In the genomic region with DNA sequence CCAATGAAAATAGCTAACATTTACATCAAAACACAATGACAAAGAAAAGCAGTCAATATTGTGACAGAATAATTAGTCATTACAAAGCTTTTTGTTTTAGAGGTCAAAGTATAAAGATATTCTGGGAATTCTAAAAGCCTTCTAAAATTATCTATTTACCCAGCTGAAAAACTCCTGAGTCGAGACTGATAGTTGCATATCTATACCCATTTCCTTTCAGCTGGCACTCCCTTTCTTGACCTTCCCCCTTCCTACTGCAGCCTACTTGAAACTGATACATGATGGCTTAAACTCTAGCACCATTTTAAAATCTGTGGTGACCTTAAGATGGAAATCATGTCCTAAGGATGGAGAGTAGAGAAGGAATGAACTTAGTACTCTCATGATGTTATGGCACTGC, we compare ENCODE assay signal across 1 cellular context.
TF ChIP-seq lines count a peak whose summit lies in the region.

No MANE protein-coding gene starts in this region.

TF ChIP-seq in K562, 482 proteins besides CTCF, POLR2A, EP300 and RAD21 (continued from another document and continues in another):
- TF ChIP-seq, protein P1, sequence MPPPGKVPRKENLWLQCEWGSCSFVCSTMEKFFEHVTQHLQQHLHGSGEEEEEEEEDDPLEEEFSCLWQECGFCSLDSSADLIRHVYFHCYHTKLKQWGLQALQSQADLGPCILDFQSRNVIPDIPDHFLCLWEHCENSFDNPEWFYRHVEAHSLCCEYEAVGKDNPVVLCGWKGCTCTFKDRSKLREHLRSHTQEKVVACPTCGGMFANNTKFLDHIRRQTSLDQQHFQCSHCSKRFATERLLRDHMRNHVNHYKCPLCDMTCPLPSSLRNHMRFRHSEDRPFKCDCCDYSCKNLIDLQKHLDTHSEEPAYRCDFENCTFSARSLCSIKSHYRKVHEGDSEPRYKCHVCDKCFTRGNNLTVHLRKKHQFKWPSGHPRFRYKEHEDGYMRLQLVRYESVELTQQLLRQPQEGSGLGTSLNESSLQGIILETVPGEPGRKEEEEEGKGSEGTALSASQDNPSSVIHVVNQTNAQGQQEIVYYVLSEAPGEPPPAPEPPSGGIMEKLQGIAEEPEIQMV (tag; conservative IDR thresholded peaks at IDR 0.05; ENCODE audit: low read depth) = no peak
- TF ChIP-seq HMGN3 (IDR thresholded peaks at IDR 0.05; ENCODE audit: borderline replicate concordance, extremely low read depth, insufficient read length, low read depth, low read length) (no peak), POLR2G (IDR thresholded peaks at IDR 0.05; ENCODE audit: low read depth, low read length) (no peak), SIN3B (IDR thresholded peaks at IDR 0.05; ENCODE audit: low read depth) (no peak), BRD9 (IDR thresholded peaks at IDR 0.05; ENCODE audit: low read depth, partially characterized antibody) (no peak), XRCC3 (IDR thresholded peaks at IDR 0.05) (no peak), HEY1 (CRISPR knock-in tag; IDR thresholded peaks at IDR 0.05; ENCODE audit: borderline replicate concordance) (no peak), HES1 (IDR thresholded peaks at IDR 0.05; ENCODE audit: low read depth) (0 out of 2 replicates have a peak, but pooled peaks have one; percentile 14), ETV1 (tag; conservative IDR thresholded peaks at IDR 0.05; ENCODE audit: low read depth) (peak; percentile 49; the same call in 1 of the 2 replicates), C11orf30 (IDR thresholded peaks at IDR 0.05; ENCODE audit: low read depth) (no peak), PYGO2 (tag; IDR thresholded peaks at IDR 0.05) (no peak), PML (IDR thresholded peaks at IDR 0.05; ENCODE audit: low read length) (peak; percentile 66; the same call in 1 of the 2 replicates), CBFA2T3 (IDR thresholded peaks at IDR 0.05) (peak; percentile 97), KDM2B (CRISPR knock-in tag; IDR thresholded peaks at IDR 0.05) (no peak), E4F1 (CRISPR knock-in tag; IDR thresholded peaks at IDR 0.05; ENCODE audit: borderline replicate concordance) (no peak), ZBTB1 (CRISPR knock-in tag; IDR thresholded peaks at IDR 0.05; ENCODE audit: borderline replicate concordance, low read depth) (no peak), ZNF561 (CRISPR knock-in tag; conservative IDR thresholded peaks at IDR 0.05) (no peak), ZNF717 (CRISPR knock-in tag; IDR thresholded peaks at IDR 0.05) (no peak), JUNB (CRISPR knock-in tag; conservative IDR thresholded peaks at IDR 0.05) (no peak), HDAC2 (IDR thresholded peaks at IDR 0.05) (peak; percentile 83), COPS2 (conservative IDR thresholded peaks at IDR 0.05) (no peak), RBM39 (optimal IDR thresholded peaks at IDR 0.05; ENCODE audit: low read depth, low read length) (no peak), ZNF134 (CRISPR knock-in tag; conservative IDR thresholded peaks at IDR 0.05) (no peak), BRF1 (IDR thresholded peaks at IDR 0.05; ENCODE audit: borderline replicate concordance, extremely low read depth, insufficient read length) (no peak), DPF2 (IDR thresholded peaks at IDR 0.05) (peak; percentile 85), EGR1 (conservative IDR thresholded peaks at IDR 0.05) (no peak), NFE2 (IDR thresholded peaks at IDR 0.05; ENCODE audit: low read depth) (0 out of 2 replicates have a peak, but pooled peaks have one; percentile 19), PTTG1 (tag; IDR thresholded peaks at IDR 0.05; ENCODE audit: low read depth) (no peak), ZFX (CRISPR knock-in tag; IDR thresholded peaks at IDR 0.05) (no peak), KDM4B (IDR thresholded peaks at IDR 0.05; ENCODE audit: borderline replicate concordance in 2 of 2, low read depth in 1 of 2) (no peak), RCOR1 (IDR thresholded peaks at IDR 0.05; ENCODE audit: borderline replicate concordance in 1 of 2, low read depth in 2 of 2, low read length in 2 of 2) (peak; percentile 83 to 96), E2F5 (CRISPR knock-in tag; IDR thresholded peaks at IDR 0.05) (no peak), RBM34 (IDR thresholded peaks at IDR 0.05; ENCODE audit: borderline replicate concordance, insufficient read depth, low read length) (no peak), ZBTB2 (IDR thresholded peaks at IDR 0.05) (no peak), TEAD1 (CRISPR knock-in tag; IDR thresholded peaks at IDR 0.05) (no peak), RBM14 (IDR thresholded peaks at IDR 0.05; ENCODE audit: borderline replicate concordance, insufficient read depth, low read depth, low read length) (no peak), ZNF121 (CRISPR knock-in tag; conservative IDR thresholded peaks at IDR 0.05) (no peak), RBM15 (IDR thresholded peaks at IDR 0.05; ENCODE audit: insufficient read depth, low read length) (no peak), RBBP5 (IDR thresholded peaks at IDR 0.05; ENCODE audit: borderline replicate concordance, insufficient read depth, low read length, poor library complexity, severe bottlenecking) (no peak), BDP1 (IDR thresholded peaks at IDR 0.05; ENCODE audit: insufficient read depth, insufficient read length) (no peak), CHD1 (IDR thresholded peaks at IDR 0.05; ENCODE audit: low read length) (no peak), ZNF766 (CRISPR knock-in tag; conservative IDR thresholded peaks at IDR 0.05) (no peak)
- TF ChIP-seq, protein P2, sequence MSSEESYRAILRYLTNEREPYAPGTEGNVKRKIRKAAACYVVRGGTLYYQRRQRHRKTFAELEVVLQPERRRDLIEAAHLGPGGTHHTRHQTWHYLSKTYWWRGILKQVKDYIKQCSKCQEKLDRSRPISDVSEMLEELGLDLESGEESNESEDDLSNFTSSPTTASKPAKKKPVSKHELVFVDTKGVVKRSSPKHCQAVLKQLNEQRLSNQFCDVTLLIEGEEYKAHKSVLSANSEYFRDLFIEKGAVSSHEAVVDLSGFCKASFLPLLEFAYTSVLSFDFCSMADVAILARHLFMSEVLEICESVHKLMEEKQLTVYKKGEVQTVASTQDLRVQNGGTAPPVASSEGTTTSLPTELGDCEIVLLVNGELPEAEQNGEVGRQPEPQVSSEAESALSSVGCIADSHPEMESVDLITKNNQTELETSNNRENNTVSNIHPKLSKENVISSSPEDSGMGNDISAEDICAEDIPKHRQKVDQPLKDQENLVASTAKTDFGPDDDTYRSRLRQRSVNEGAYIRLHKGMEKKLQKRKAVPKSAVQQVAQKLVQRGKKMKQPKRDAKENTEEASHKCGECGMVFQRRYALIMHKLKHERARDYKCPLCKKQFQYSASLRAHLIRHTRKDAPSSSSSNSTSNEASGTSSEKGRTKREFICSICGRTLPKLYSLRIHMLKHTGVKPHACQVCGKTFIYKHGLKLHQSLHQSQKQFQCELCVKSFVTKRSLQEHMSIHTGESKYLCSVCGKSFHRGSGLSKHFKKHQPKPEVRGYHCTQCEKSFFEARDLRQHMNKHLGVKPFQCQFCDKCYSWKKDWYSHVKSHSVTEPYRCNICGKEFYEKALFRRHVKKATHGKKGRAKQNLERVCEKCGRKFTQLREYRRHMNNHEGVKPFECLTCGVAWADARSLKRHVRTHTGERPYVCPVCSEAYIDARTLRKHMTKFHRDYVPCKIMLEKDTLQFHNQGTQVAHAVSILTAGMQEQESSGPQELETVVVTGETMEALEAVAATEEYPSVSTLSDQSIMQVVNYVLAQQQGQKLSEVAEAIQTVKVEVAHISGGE (CRISPR knock-in tag; IDR thresholded peaks at IDR 0.05) = 0 out of 6 replicates have a peak, but pooled peaks of 1 of the 3 experiments have one; percentile 37
- TF ChIP-seq, protein P3, sequence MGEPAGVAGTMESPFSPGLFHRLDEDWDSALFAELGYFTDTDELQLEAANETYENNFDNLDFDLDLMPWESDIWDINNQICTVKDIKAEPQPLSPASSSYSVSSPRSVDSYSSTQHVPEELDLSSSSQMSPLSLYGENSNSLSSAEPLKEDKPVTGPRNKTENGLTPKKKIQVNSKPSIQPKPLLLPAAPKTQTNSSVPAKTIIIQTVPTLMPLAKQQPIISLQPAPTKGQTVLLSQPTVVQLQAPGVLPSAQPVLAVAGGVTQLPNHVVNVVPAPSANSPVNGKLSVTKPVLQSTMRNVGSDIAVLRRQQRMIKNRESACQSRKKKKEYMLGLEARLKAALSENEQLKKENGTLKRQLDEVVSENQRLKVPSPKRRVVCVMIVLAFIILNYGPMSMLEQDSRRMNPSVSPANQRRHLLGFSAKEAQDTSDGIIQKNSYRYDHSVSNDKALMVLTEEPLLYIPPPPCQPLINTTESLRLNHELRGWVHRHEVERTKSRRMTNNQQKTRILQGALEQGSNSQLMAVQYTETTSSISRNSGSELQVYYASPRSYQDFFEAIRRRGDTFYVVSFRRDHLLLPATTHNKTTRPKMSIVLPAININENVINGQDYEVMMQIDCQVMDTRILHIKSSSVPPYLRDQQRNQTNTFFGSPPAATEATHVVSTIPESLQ (CRISPR knock-in tag; IDR thresholded peaks at IDR 0.05) = no peak
- TF ChIP-seq, protein P4, sequence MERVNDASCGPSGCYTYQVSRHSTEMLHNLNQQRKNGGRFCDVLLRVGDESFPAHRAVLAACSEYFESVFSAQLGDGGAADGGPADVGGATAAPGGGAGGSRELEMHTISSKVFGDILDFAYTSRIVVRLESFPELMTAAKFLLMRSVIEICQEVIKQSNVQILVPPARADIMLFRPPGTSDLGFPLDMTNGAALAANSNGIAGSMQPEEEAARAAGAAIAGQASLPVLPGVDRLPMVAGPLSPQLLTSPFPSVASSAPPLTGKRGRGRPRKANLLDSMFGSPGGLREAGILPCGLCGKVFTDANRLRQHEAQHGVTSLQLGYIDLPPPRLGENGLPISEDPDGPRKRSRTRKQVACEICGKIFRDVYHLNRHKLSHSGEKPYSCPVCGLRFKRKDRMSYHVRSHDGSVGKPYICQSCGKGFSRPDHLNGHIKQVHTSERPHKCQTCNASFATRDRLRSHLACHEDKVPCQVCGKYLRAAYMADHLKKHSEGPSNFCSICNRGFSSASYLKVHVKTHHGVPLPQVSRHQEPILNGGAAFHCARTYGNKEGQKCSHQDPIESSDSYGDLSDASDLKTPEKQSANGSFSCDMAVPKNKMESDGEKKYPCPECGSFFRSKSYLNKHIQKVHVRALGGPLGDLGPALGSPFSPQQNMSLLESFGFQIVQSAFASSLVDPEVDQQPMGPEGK (CRISPR knock-in tag; IDR thresholded peaks at IDR 0.05; ENCODE audit: borderline replicate concordance) = no peak
